Comparison of ENCODE assay signal across 15 cellular contexts in the genomic region with DNA sequence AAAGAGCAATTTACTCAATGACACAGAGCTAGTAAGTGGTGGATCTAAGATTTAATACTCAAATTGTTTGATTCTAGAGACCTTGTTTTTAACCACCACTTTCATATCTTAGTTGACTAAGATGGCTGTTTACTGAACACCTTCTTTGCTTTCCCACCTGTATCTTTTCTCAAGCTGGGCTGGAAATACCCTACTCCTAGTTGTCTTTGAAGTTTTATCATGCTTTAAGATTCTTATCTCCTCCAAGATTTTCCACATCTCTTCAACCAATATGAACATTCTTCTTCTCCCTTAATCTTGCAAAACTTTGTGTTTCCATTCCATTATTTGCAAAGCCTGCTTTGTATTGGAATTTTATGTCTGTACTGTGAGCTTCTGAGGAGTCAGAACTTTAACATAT.
DNase-seq lines count a peak whose midpoint lies in the region; ATAC-seq and TF ChIP-seq lines count a peak whose summit lies in the region.
"Had no signal": no experiment of that assay in that cellular context is flagged by ENCODE, and none has a peak within 500 bp of the region (broad histone marks: within the 10 kb centered on the region; RNA-seq: fewer than 3 reads in every experiment).

No MANE protein-coding gene starts in this region.

- H3K27ac ChIP-seq in MM.1S (ENCODE audit: low read length) (peak overlapping the region; percentile 4; the same call in 1 of the 2 replicates), endodermal cell (ENCODE audit: low read depth, low read length) (no peak overlapping the region)
- H3K27ac ChIP-seq: C4-2B had no signal

- H3K36me3 ChIP-seq in MM.1S (replicated peaks; ENCODE audit: insufficient read depth, low read length), result no peaks in the 10 kb centered on the region
- no peaks in the 10 kb centered on the region for H3K36me3 ChIP-seq in endodermal cell (ENCODE audit: control insufficient read depth, insufficient read depth, low read length)

- H3K36me3 Mint-ChIP-seq in endodermal cell (ENCODE audit: low read depth), result no peaks in the 10 kb centered on the region

- TF ChIP-seq CTCF in MM.1S (IDR thresholded peaks at IDR 0.05; ENCODE audit: low read length) (no peak), endodermal cell (conservative IDR thresholded peaks at IDR 0.05) (no peak)

- H3K4me1 Mint-ChIP-seq in endodermal cell, result peaks cover 28% of the 10 kb centered on the region

- no peaks in the 10 kb centered on the region for H3K27me3 Mint-ChIP-seq in endodermal cell (ENCODE audit: insufficient read depth)
- H3K27me3 Mint-ChIP-seq: CD4-positive, alpha-beta T cell had no signal

- no peak overlapping the region for H2AFZ ChIP-seq in MM.1S (ENCODE audit: low read length)
- H2AFZ ChIP-seq: GM23338 had no signal

- no peaks in the 10 kb centered on the region for H3K9me3 ChIP-seq in MM.1S (replicated peaks; ENCODE audit: insufficient read depth, low read length)
- no peaks in the 10 kb centered on the region for H3K9me3 ChIP-seq in endodermal cell (ENCODE audit: control insufficient read depth, low read length)

- ATAC-seq in GM18868 (IDR thresholded peaks at IDR 0.05; ENCODE audit: unreplicated experiment) (peak; percentile 35), HG03139 (IDR thresholded peaks at IDR 0.05; ENCODE audit: unreplicated experiment) (no peak)
- ATAC-seq: GM23338, HepG2 had no signal

- H3K9me3 Mint-ChIP-seq in endodermal cell, result peaks cover 4% of the 10 kb centered on the region

- no peaks in the 10 kb centered on the region for H3F3A ChIP-seq in MM.1S (ENCODE audit: insufficient read depth, low read length)

- peak; percentile 25 for DNase-seq in MM.1S
- DNase-seq in endodermal cell, result no peak
- DNase-seq in HCEC 1CT, result no peak
- no peak for DNase-seq in stimulated activated CD8-positive, alpha-beta memory T cell treated with anti-CD3 and anti-CD28 coated beads, Interleukin-4, amount 100 ng/mL, for 48 hours
- DNase-seq: AML-193; CD4-positive, alpha-beta T cell; DND-41; EL; H7; KG1 had no signal

- no peak overlapping the region for H3K4me2 ChIP-seq in MM.1S (ENCODE audit: low read depth, low read length)
- H3K4me2 ChIP-seq: GM23338 had no signal

- H3K27me3 ChIP-seq in MM.1S (replicated peaks; ENCODE audit: insufficient read depth, low read length) (no peaks in the 10 kb centered on the region), endodermal cell (ENCODE audit: control insufficient read depth, insufficient read depth, low read length, poor library complexity, severe bottlenecking) (no peaks in the 10 kb centered on the region)

- no peaks in the 10 kb centered on the region for H3K9me2 ChIP-seq in MM.1S (replicated peaks; ENCODE audit: insufficient read depth, low read length)

- H3K27ac Mint-ChIP-seq in endodermal cell, result no peak overlapping the region
- H3K27ac Mint-ChIP-seq: CD4-positive, alpha-beta T cell; GM23338 had no signal

- no peaks in the 10 kb centered on the region for H3K79me2 ChIP-seq in MM.1S (ENCODE audit: low read length)

- H3K9ac ChIP-seq in MM.1S (ENCODE audit: low read length), result no peak overlapping the region
- no peak overlapping the region for H3K9ac ChIP-seq in endodermal cell (ENCODE audit: extremely low read depth, low read length, poor library complexity, severe bottlenecking)

- no peaks in the 10 kb centered on the region for H4K20me1 ChIP-seq in MM.1S (ENCODE audit: insufficient read depth, low read length)

- H3K4me1 ChIP-seq in MM.1S (ENCODE audit: low read length) (peaks cover 24% of the 10 kb centered on the region), endodermal cell (ENCODE audit: control insufficient read depth, insufficient read depth, low read length) (no peaks in the 10 kb centered on the region)

- no peak overlapping the region for H3K4me3 ChIP-seq in MM.1S (ENCODE audit: low read length)
- no peak overlapping the region for H3K4me3 ChIP-seq in endodermal cell (ENCODE audit: low read length)
- H3K4me3 ChIP-seq: GM23338 had no signal

- peak overlapping the region; percentile 8 for H3K4me3 Mint-ChIP-seq in endodermal cell
- H3K4me3 Mint-ChIP-seq: CD4-positive, alpha-beta T cell; GM23338 had no signal
